In genomic region chr13:39581177-39581576, GRCh38 we compare ENCODE assay signal across 29 cellular contexts.
"Had no signal": no experiment of that assay in that cellular context is flagged by ENCODE, and none has a peak within 500 bp of the region (broad histone marks: within the 10 kb centered on the region; RNA-seq: fewer than 3 reads in every experiment).

No MANE protein-coding gene starts in this region.

- H3K27ac ChIP-seq: adrenal gland, Peyer's patch, RWPE1, SJCRH30, VCaP had no signal

- DNase-seq: activated CD4-positive, alpha-beta memory T cell treated with anti-CD3 and anti-CD28 coated beads, Interleukin-2, amount 10 ng/mL, durations not matched to agents 7 days and 5 days; activated CD4-positive, alpha-beta T cell treated with anti-CD3 and anti-CD28 coated beads for 36 hours; activated CD4-positive, alpha-beta T cell treated with anti-CD3 and anti-CD28 coated beads, Interleukin-2, amount 50 U/mL, for 1 hour; activated CD4-positive, CD25-positive, alpha-beta regulatory T cell; activated gamma-delta T cell treated with Interleukin-2 at 50 U/mL for 16 hours; activated naive CD4-positive, alpha-beta T cell treated with anti-CD3 and anti-CD28 coated beads, Interleukin-2, amount 10 ng/mL, durations not matched to agents 7 days and 5 days; activated naive CD8-positive, alpha-beta T cell treated with anti-CD3 and anti-CD28 coated beads, Interleukin-2, amount 10 ng/mL, durations not matched to agents 7 days and 5 days; activated T-cell treated with anti-CD3 and anti-CD28 coated beads for 4 hours; activated T-cell treated with anti-CD3 and anti-CD28 coated beads, Interleukin-2, amount 50 U/mL, for 48 hours; adrenal gland; anterior cingulate cortex; IMR-90; Kasumi-1; KBM-7; NCI-H1048; NCI-H1694; NCI-H2029; NCI-H446; NCI-H524 treated with DMSO at 0.1 percent for 48 hours; NCI-H82; NK-92 treated with Interleukin-12 subunit alpha and Interleukin-12 subunit beta, amount 100 ng/mL, for 24 hours; Peyer's patch; Right ventricle myocardium superior; SJCRH30; SK-N-SH; T-helper 1 cell had no signal

- H3K9me2 ChIP-seq: SK-N-SH had no signal

- H3K9ac ChIP-seq: SK-N-SH had no signal

- H3K27ac Mint-ChIP-seq: activated CD4-positive, alpha-beta memory T cell treated with anti-CD3 and anti-CD28 coated beads, Interleukin-2, amount 10 ng/mL, durations not matched to agents 7 days and 5 days; activated CD4-positive, alpha-beta T cell treated with anti-CD3 and anti-CD28 coated beads for 36 hours; activated naive CD4-positive, alpha-beta T cell treated with anti-CD3 and anti-CD28 coated beads, Interleukin-2, amount 10 ng/mL, durations not matched to agents 7 days and 5 days; activated naive CD8-positive, alpha-beta T cell treated with anti-CD3 and anti-CD28 coated beads, Interleukin-2, amount 10 ng/mL, durations not matched to agents 7 days and 5 days; activated T-helper 2 cell treated with anti-CD3 and anti-CD28 coated beads, Interferon-gamma antibody, Interleukin-2, Interleukin-4, amounts not matched to agents 10 μg/mL and 5 μg/mL and 100 μg/mL, durations not matched to agents 14 hours and 24 hours and 36 hours had no signal

- H3K4me1 Mint-ChIP-seq: activated CD4-positive, alpha-beta memory T cell treated with anti-CD3 and anti-CD28 coated beads, Interleukin-2, amount 10 ng/mL, durations not matched to agents 7 days and 5 days; activated CD4-positive, alpha-beta T cell treated with anti-CD3 and anti-CD28 coated beads for 36 hours; activated naive CD4-positive, alpha-beta T cell treated with anti-CD3 and anti-CD28 coated beads, Interleukin-2, amount 10 ng/mL, durations not matched to agents 7 days and 5 days; activated naive CD8-positive, alpha-beta T cell treated with anti-CD3 and anti-CD28 coated beads, Interleukin-2, amount 10 ng/mL, durations not matched to agents 7 days and 5 days had no signal

- H3K27me3 ChIP-seq: adrenal gland, Peyer's patch, SJCRH30 had no signal

- H3K4me1 ChIP-seq: Peyer's patch had no signal

- H3K4me3 ChIP-seq: adrenal gland, Peyer's patch, SJCRH30 had no signal

- H3K4me3 Mint-ChIP-seq: activated CD4-positive, alpha-beta memory T cell treated with anti-CD3 and anti-CD28 coated beads, Interleukin-2, amount 10 ng/mL, durations not matched to agents 7 days and 5 days; activated CD4-positive, alpha-beta T cell treated with anti-CD3 and anti-CD28 coated beads for 36 hours; activated naive CD4-positive, alpha-beta T cell treated with anti-CD3 and anti-CD28 coated beads, Interleukin-2, amount 10 ng/mL, durations not matched to agents 7 days and 5 days; activated naive CD8-positive, alpha-beta T cell treated with anti-CD3 and anti-CD28 coated beads, Interleukin-2, amount 10 ng/mL, durations not matched to agents 7 days and 5 days had no signal

- H3K9me3 Mint-ChIP-seq: activated CD4-positive, alpha-beta memory T cell treated with anti-CD3 and anti-CD28 coated beads, Interleukin-2, amount 10 ng/mL, durations not matched to agents 7 days and 5 days; activated naive CD4-positive, alpha-beta T cell treated with anti-CD3 and anti-CD28 coated beads, Interleukin-2, amount 10 ng/mL, durations not matched to agents 7 days and 5 days; activated naive CD8-positive, alpha-beta T cell treated with anti-CD3 and anti-CD28 coated beads, Interleukin-2, amount 10 ng/mL, durations not matched to agents 7 days and 5 days; activated T-helper 2 cell treated with anti-CD3 and anti-CD28 coated beads, Interferon-gamma antibody, Interleukin-2, Interleukin-4, amounts not matched to agents 10 μg/mL and 5 μg/mL and 100 μg/mL, durations not matched to agents 14 hours and 24 hours and 36 hours had no signal

- H3K4me2 ChIP-seq: SK-N-SH had no signal

- H3K36me3 ChIP-seq: adrenal gland, Peyer's patch, SJCRH30 had no signal

- H3K9me3 ChIP-seq: adrenal gland, Peyer's patch, SJCRH30, SK-N-SH had no signal

- H3K36me3 Mint-ChIP-seq: activated naive CD4-positive, alpha-beta T cell treated with anti-CD3 and anti-CD28 coated beads, Interleukin-2, amount 10 ng/mL, durations not matched to agents 7 days and 5 days; activated naive CD8-positive, alpha-beta T cell treated with anti-CD3 and anti-CD28 coated beads, Interleukin-2, amount 10 ng/mL, durations not matched to agents 7 days and 5 days had no signal

- ATAC-seq: activated CD4-positive, alpha-beta T cell treated with anti-CD3 and anti-CD28 coated beads for 36 hours had no signal
